In the genomic region with DNA sequence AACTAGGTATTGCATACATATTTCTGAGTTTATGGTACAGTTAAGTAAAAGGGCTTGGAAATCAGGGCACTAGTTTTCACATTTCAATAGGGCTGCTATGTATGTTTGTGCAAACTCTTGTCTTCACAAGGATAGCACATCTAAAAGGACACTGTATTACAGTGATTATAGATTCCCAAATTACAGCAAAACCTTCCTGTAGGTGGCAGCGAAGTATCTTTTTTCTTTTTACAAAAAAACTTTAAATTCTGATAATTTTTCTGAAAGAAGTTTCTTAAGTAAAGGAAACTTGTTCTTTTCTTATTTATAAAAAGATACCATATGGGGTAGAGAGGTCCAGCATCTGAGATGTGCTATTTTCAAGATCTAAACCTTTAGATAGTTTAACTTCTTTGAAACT, we compare ENCODE assay signal across 17 cellular contexts.
A peak's percentile ranks its signal among the peaks of the same experiment; 100 is the strongest.
DNase-seq lines count a peak whose midpoint lies in the region; ATAC-seq and TF ChIP-seq lines count a peak whose summit lies in the region.
"Had no signal": no experiment of that assay in that cellular context is flagged by ENCODE, and none has a peak within 500 bp of the region (broad histone marks: within the 10 kb centered on the region; RNA-seq: fewer than 3 reads in every experiment).

No MANE protein-coding gene starts in this region.

- H4K20me1 ChIP-seq in DND-41 (ENCODE audit: insufficient read depth, low read length), result no peaks in the 10 kb centered on the region
- no peaks in the 10 kb centered on the region for H4K20me1 ChIP-seq in MM.1S (ENCODE audit: insufficient read depth, low read length)

- H3K9me2 ChIP-seq in MM.1S (replicated peaks; ENCODE audit: insufficient read depth, low read length), result no peaks in the 10 kb centered on the region

- no peak for ATAC-seq in DND-41 (ENCODE audit: insufficient read depth, low read depth)
- no peak for ATAC-seq in GM18861 (IDR thresholded peaks at IDR 0.05; ENCODE audit: unreplicated experiment)
- no peak for ATAC-seq in GM19324 (IDR thresholded peaks at IDR 0.05; ENCODE audit: low FRiP score, unreplicated experiment)
- ATAC-seq: esophagus mucosa, HCT116, pancreas, WTC11 had no signal

- no peak overlapping the region for H3K4me2 ChIP-seq in DND-41 (ENCODE audit: insufficient read depth, low read length)
- no peak overlapping the region for H3K4me2 ChIP-seq in MM.1S (ENCODE audit: low read depth, low read length)

- H3K9ac ChIP-seq in DND-41 (ENCODE audit: low read depth, low read length), result no peak overlapping the region
- no peak overlapping the region for H3K9ac ChIP-seq in MM.1S (ENCODE audit: low read length)

- no peak overlapping the region for H2AFZ ChIP-seq in DND-41 (ENCODE audit: low read depth, low read length)
- H2AFZ ChIP-seq in MM.1S (ENCODE audit: low read length), result no peak overlapping the region

- no peak for DNase-seq in DND-41
- DNase-seq in MM.1S, result no peak
- no peak for DNase-seq in astrocyte of the cerebellum (ENCODE audit: low read depth)
- DNase-seq in NCI-H1694 (lab: John Stamatoyannopoulos, UW), result no peak
- DNase-seq in T-helper 9 cell, result no peak
- DNase-seq: amygdala, C1 segment of cervical spinal cord, NCI-H345, pancreas had no signal

- WGBS in mesodermal cell (ENCODE audit: insufficient coverage in 2 of 2), 2 experiments, result no CpG with 5 or more reads among the region's 1 CpG

- TF ChIP-seq CTCF in DND-41 (IDR thresholded peaks at IDR 0.05; ENCODE audit: borderline replicate concordance, extremely low read depth, low read length, poor library complexity, severe bottlenecking) (peak; percentile 6), MM.1S (IDR thresholded peaks at IDR 0.05; ENCODE audit: low read length) (0 out of 2 replicates have a peak, but pooled peaks have one; percentile 4), astrocyte of the cerebellum (IDR thresholded peaks at IDR 0.05; ENCODE audit: low read depth, low read length, missing control alignments) (peak; percentile 9)

- H3K4me1 ChIP-seq in DND-41 (ENCODE audit: insufficient read depth, low read length), result no peaks in the 10 kb centered on the region
- H3K4me1 ChIP-seq in MM.1S (ENCODE audit: low read length), result no peaks in the 10 kb centered on the region
- H3K4me1 ChIP-seq in mesodermal cell (ENCODE audit: control insufficient read depth, insufficient read depth, low read length, poor library complexity, severe bottlenecking), result peaks cover 12% of the 10 kb centered on the region

- no peaks in the 10 kb centered on the region for H3F3A ChIP-seq in MM.1S (ENCODE audit: insufficient read depth, low read length)

- no peaks in the 10 kb centered on the region for H3K27me3 ChIP-seq in DND-41 (ENCODE audit: insufficient read depth, low read length, poor library complexity)
- H3K27me3 ChIP-seq in MM.1S (replicated peaks; ENCODE audit: insufficient read depth, low read length), result no peaks in the 10 kb centered on the region
- H3K27me3 ChIP-seq: pancreas, tibial nerve had no signal

- H3K79me2 ChIP-seq in DND-41 (ENCODE audit: insufficient read depth, low read length) (no peaks in the 10 kb centered on the region), MM.1S (ENCODE audit: low read length) (no peaks in the 10 kb centered on the region)

- H3K27ac ChIP-seq in DND-41 (ENCODE audit: low read length), result no peak overlapping the region
- H3K27ac ChIP-seq in MM.1S (ENCODE audit: low read length), result no peak overlapping the region
- peak overlapping the region; percentile 19 for H3K27ac ChIP-seq in mesodermal cell (ENCODE audit: low read depth, low read length, severe bottlenecking)
- H3K27ac ChIP-seq: pancreas, skin epidermis, tibial nerve had no signal

- H3K4me3 ChIP-seq in DND-41 (ENCODE audit: low read depth in 1 of 2, low read length in 2 of 2) (no peak overlapping the region), MM.1S (ENCODE audit: low read length) (no peak overlapping the region), astrocyte of the cerebellum (ENCODE audit: low read depth, low read length) (no peak overlapping the region), mesodermal cell (ENCODE audit: extremely low read depth, insufficient read depth, low read length, poor library complexity, severe bottlenecking) (no peak overlapping the region)
- H3K4me3 ChIP-seq: pancreas, skin epidermis, tibial nerve had no signal

- H3K9me3 ChIP-seq in DND-41 (ENCODE audit: insufficient read depth, low read length, severe bottlenecking) (no peaks in the 10 kb centered on the region), MM.1S (replicated peaks; ENCODE audit: insufficient read depth, low read length) (no peaks in the 10 kb centered on the region), mesodermal cell (ENCODE audit: control insufficient read depth, low read length) (no peaks in the 10 kb centered on the region)
- H3K9me3 ChIP-seq: pancreas, tibial nerve had no signal

- in situ Hi-C loops in astrocyte of the cerebellum (cut with HindIII; ENCODE audit: low sequenced_read_pairs), result no loop called here

- H3K36me3 ChIP-seq in DND-41 (ENCODE audit: insufficient read depth, low read length), result no peaks in the 10 kb centered on the region
- no peaks in the 10 kb centered on the region for H3K36me3 ChIP-seq in MM.1S (replicated peaks; ENCODE audit: insufficient read depth, low read length)
- no peaks in the 10 kb centered on the region for H3K36me3 ChIP-seq in mesodermal cell (ENCODE audit: control insufficient read depth, insufficient read depth, low read length)
- H3K36me3 ChIP-seq: pancreas, tibial nerve had no signal
